ENCODE assay signal across 8 cellular contexts in genomic region chr17:81119223-81120148, GRCh38. TPM values are rescaled to one million over a fixed set of nuclear protein-coding genes. Genes with fewer than 3 reads are reported as not detected.
DNase-seq lines count a peak whose midpoint lies in the region; ATAC-seq and TF ChIP-seq lines count a peak whose summit lies in the region.

No MANE protein-coding gene starts in this region.

- no peak for TF ChIP-seq EP300 in neural cell (conservative IDR thresholded peaks at IDR 0.05; ENCODE audit: poor library complexity, severe bottlenecking)

- POLR2A ChIA-PET in RWPE1 (lab: Yijun Ruan, JAX; ENCODE audit: low non-redundant PET) = no interaction called here

- H4K20me1 ChIP-seq in neural cell (ENCODE audit: insufficient read depth) = no peaks in the 10 kb centered on the region

- peaks cover 15% of the 10 kb centered on the region for H3K4me1 ChIP-seq in CD4-positive, CD25-positive, alpha-beta regulatory T cell (ENCODE audit: control insufficient read depth, insufficient read depth, low read length, poor library complexity, severe bottlenecking)

- H3K27me3 Mint-ChIP-seq in CD4-positive, CD25-positive, alpha-beta regulatory T cell = no peaks in the 10 kb centered on the region
- no peaks in the 10 kb centered on the region for H3K27me3 Mint-ChIP-seq in stimulated activated naive CD8-positive, alpha-beta T cell treated with anti-CD3 and anti-CD28 coated beads, Interleukin-15, Interleukin-2, amounts not matched to agents 100 ng/mL and 50 ng/mL, for 24 hours

- H2AFZ ChIP-seq in neural cell (ENCODE audit: low read depth, low read length) = no peak overlapping the region

- CTCF ChIA-PET in RWPE1 (lab: Yijun Ruan, JAX) = no interaction called here

- H3K36me3 Mint-ChIP-seq in CD4-positive, CD25-positive, alpha-beta regulatory T cell = no peaks in the 10 kb centered on the region
- H3K36me3 Mint-ChIP-seq in stimulated activated naive CD8-positive, alpha-beta T cell treated with anti-CD3 and anti-CD28 coated beads, Interleukin-15, Interleukin-2, amounts not matched to agents 100 ng/mL and 50 ng/mL, for 24 hours (ENCODE audit: low read depth) = no peaks in the 10 kb centered on the region

- H3K9me2 ChIP-seq in neural cell (ENCODE audit: insufficient read depth, low read length) = no peaks in the 10 kb centered on the region

- no peak overlapping the region for H3K4me2 ChIP-seq in neural cell (ENCODE audit: low read length)

- no peak overlapping the region for H3K4me3 ChIP-seq in CD4-positive, CD25-positive, alpha-beta regulatory T cell (ENCODE audit: low read depth, low read length)
- H3K4me3 ChIP-seq in fibroblast of villous mesenchyme (ENCODE audit: low read depth, low read length) (peak overlapping the region; percentile 58), neural cell (ENCODE audit: low read length) (no peak overlapping the region)

- H3K9ac ChIP-seq in neural cell (ENCODE audit: low read length) = no peak overlapping the region

- no peak for TF ChIP-seq RAD21 in neural cell (conservative IDR thresholded peaks at IDR 0.05)

- H3K9me3 ChIP-seq in CD4-positive, CD25-positive, alpha-beta regulatory T cell (ENCODE audit: control insufficient read depth in 2 of 2, low read length in 2 of 2) = no peaks in the 10 kb centered on the region
- H3K9me3 ChIP-seq in neural cell (ENCODE audit: low read length) = no peaks in the 10 kb centered on the region

- H3K27ac ChIP-seq in CD4-positive, CD25-positive, alpha-beta regulatory T cell (ENCODE audit: insufficient read depth, low read length, poor library complexity, severe bottlenecking) = no peak overlapping the region
- H3K27ac ChIP-seq in RWPE1 (peak overlapping the region; percentile 80), neural cell (ENCODE audit: low read length) (no peak overlapping the region)

- peak overlapping the region in 2 of 3 donors; percentile 83 for H3K27ac Mint-ChIP-seq in CD4-positive, CD25-positive, alpha-beta regulatory T cell
- H3K27ac Mint-ChIP-seq in stimulated activated naive CD8-positive, alpha-beta T cell treated with anti-CD3 and anti-CD28 coated beads, Interleukin-15, Interleukin-2, amounts not matched to agents 100 ng/mL and 50 ng/mL, for 24 hours = no peak overlapping the region

- H3F3A ChIP-seq in neural cell (ENCODE audit: insufficient read depth, low read length, poor library complexity, severe bottlenecking) = no peaks in the 10 kb centered on the region

- no peaks in the 10 kb centered on the region for H3K27me3 ChIP-seq in CD4-positive, CD25-positive, alpha-beta regulatory T cell (ENCODE audit: control insufficient read depth, insufficient read depth, low read length)
- no peaks in the 10 kb centered on the region for H3K27me3 ChIP-seq in neural cell (ENCODE audit: insufficient read depth, low read depth, low read length)

- peak; percentile 55 to 69 for ATAC-seq in CD4-positive, CD25-positive, alpha-beta regulatory T cell (ENCODE audit: low read depth in 2 of 2)
- ATAC-seq in HG03442 (IDR thresholded peaks at IDR 0.05; ENCODE audit: unreplicated experiment) = peak; percentile 44
- no peak for ATAC-seq in HG02763 (IDR thresholded peaks at IDR 0.05; ENCODE audit: unreplicated experiment)

- peak; percentile 51 for TF ChIP-seq CTCF in RWPE1 (conservative IDR thresholded peaks at IDR 0.05; ENCODE audit: low read depth)
- TF ChIP-seq CTCF in fibroblast of villous mesenchyme (IDR thresholded peaks at IDR 0.05; ENCODE audit: insufficient read depth, low read depth, low read length) = peak; percentile 23
- TF ChIP-seq CTCF in neural cell (IDR thresholded peaks at IDR 0.05; ENCODE audit: poor library complexity, severe bottlenecking) = no peak

- peak; percentile 66 to 79 (median 76) for DNase-seq in CD4-positive, CD25-positive, alpha-beta regulatory T cell
- DNase-seq in RWPE1 (ENCODE audit: low spot score) = peak; percentile 98
- peak; percentile 56 for DNase-seq in activated gamma-delta T cell (lab: John Stamatoyannopoulos, UW)
- peak; percentile 97 for DNase-seq in fibroblast of villous mesenchyme (ENCODE audit: low read depth)

- peak overlapping the region; percentile 56 to 78 (median 68) for H3K4me3 Mint-ChIP-seq in CD4-positive, CD25-positive, alpha-beta regulatory T cell
- peak overlapping the region; percentile 20 for H3K4me3 Mint-ChIP-seq in stimulated activated naive CD8-positive, alpha-beta T cell treated with anti-CD3 and anti-CD28 coated beads, Interleukin-15, Interleukin-2, amounts not matched to agents 100 ng/mL and 50 ng/mL, for 24 hours

- peaks cover 0 to 4% (median 0%) of the 10 kb centered on the region in 4 donors for H3K4me1 Mint-ChIP-seq in CD4-positive, CD25-positive, alpha-beta regulatory T cell
- H3K4me1 Mint-ChIP-seq in stimulated activated naive CD8-positive, alpha-beta T cell treated with anti-CD3 and anti-CD28 coated beads, Interleukin-15, Interleukin-2, amounts not matched to agents 100 ng/mL and 50 ng/mL, for 24 hours (ENCODE audit: low read depth) = no peaks in the 10 kb centered on the region

- H3K36me3 ChIP-seq in CD4-positive, CD25-positive, alpha-beta regulatory T cell (ENCODE audit: control insufficient read depth, insufficient read depth, low read length) = no peaks in the 10 kb centered on the region
- H3K36me3 ChIP-seq in neural cell (ENCODE audit: insufficient read depth, low read length) = no peaks in the 10 kb centered on the region

- H3K9me3 Mint-ChIP-seq in CD4-positive, CD25-positive, alpha-beta regulatory T cell = peaks cover 0 to 2% (median 0%) of the 10 kb centered on the region in 7 donors
- no peaks in the 10 kb centered on the region for H3K9me3 Mint-ChIP-seq in stimulated activated naive CD8-positive, alpha-beta T cell treated with anti-CD3 and anti-CD28 coated beads, Interleukin-15, Interleukin-2, amounts not matched to agents 100 ng/mL and 50 ng/mL, for 24 hours

- no peaks in the 10 kb centered on the region for H3K79me2 ChIP-seq in neural cell (replicated peaks; ENCODE audit: insufficient read depth, low read length)

TF ChIP-seq in neural cell, 6 proteins besides CTCF, POLR2A, EP300 and RAD21:
- TF ChIP-seq REST (IDR thresholded peaks at IDR 0.05; ENCODE audit: borderline replicate concordance) (no peak), MXI1 (conservative IDR thresholded peaks at IDR 0.05; ENCODE audit: poor library complexity, severe bottlenecking) (no peak), SMC3 (conservative IDR thresholded peaks at IDR 0.05; ENCODE audit: poor library complexity) (no peak), POLR2AphosphoS5 (IDR thresholded peaks at IDR 0.05) (peak; percentile 31)

RNA-seq across cellular contexts. Expression of gene PVALEF, which starts 45.8 kb away (rescaled TPM):
- not detected for total RNA-seq in CD4-positive, CD25-positive, alpha-beta regulatory T cell
- not detected for polyA plus RNA-seq in CD4-positive, CD25-positive, alpha-beta regulatory T cell
- not detected in 2 replicates for total RNA-seq in fibroblast of villous mesenchyme
- polyA plus RNA-seq in neural cell = not detected in 2 replicates
- not detected in 2 replicates for polyA minus RNA-seq in neural cell

RNA-seq across cellular contexts. Expression of gene AATK, which starts 46.5 kb away (rescaled TPM):
- not detected for total RNA-seq in CD4-positive, CD25-positive, alpha-beta regulatory T cell
- polyA plus RNA-seq in CD4-positive, CD25-positive, alpha-beta regulatory T cell = under 1 TPM in 3 of 4 donors, not detected in 1; 0.03 to 0.26 (median 0.16) TPM
- under 0.01 and 0.32 TPM in 2 replicates for total RNA-seq in fibroblast of villous mesenchyme
- polyA plus RNA-seq in neural cell = 11.1 and 11.8 TPM in 2 replicates
- 12.5 and 12.7 TPM in 2 replicates for polyA minus RNA-seq in neural cell
